ENCODE assay signal across 13 cellular contexts in the genomic region with DNA sequence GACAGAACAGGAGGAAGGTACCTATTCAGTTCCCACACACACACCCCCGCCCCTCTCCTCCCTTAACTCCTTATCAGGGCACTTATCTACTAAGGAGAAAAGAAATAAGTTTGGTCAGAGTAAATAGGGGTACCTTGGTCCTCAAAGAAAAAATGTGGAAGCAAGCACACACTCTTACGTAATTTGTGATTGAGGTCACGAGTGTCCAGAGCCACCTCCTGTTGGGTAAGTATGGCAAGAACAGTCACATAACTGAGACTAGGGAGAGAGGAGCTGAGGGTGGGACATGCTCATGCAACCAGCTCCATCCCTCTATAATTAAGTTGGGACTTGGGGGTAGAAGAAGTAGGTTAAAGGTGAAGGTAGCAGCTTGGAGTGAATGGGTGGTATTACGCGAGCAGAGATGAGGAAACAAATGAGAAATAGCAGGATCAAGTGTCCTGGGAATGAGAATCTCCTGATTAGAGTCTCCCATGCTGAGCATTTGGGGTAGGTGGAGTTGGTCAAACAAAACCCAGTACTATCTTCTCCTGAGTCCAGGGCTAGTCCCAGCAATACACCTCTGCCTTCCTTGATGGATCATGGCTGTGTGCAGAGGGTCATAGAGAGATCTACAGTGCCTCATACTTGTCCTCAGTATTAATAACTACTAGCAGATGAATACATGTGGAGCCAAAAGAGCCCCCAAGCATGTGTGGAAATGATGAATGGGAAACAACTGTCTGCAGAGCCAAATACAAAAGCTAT.
DNase-seq lines count a peak whose midpoint lies in the region; ATAC-seq and TF ChIP-seq lines count a peak whose summit lies in the region.
"Had no signal": no experiment of that assay in that cellular context is flagged by ENCODE, and none has a peak within 500 bp of the region (broad histone marks: within the 10 kb centered on the region; RNA-seq: fewer than 3 reads in every experiment).

No MANE protein-coding gene starts in this region.

- H3K27me3 ChIP-seq in left ventricle myocardium inferior (ENCODE audit: low read depth) (no peaks in the 10 kb centered on the region), lung (ENCODE audit: control insufficient read depth, insufficient read depth) (no peaks in the 10 kb centered on the region), upper lobe of right lung (no peaks in the 10 kb centered on the region)

- H3K4me1 Mint-ChIP-seq in central memory CD8-positive, alpha-beta T cell, result peaks cover 27% of the 10 kb centered on the region
- H3K4me1 Mint-ChIP-seq in chondrocyte (ENCODE audit: low read depth), result no peaks in the 10 kb centered on the region

- H3K4me3 ChIP-seq in left ventricle myocardium inferior (no peak overlapping the region), lung (no peak overlapping the region), upper lobe of right lung (no peak overlapping the region)

- intact Hi-C loops in left ventricle myocardium inferior (cut with micrococcal nuclease) (no loop called here), Right ventricle myocardium inferior (cut with DNase I) (no loop called here), upper lobe of right lung (cut with DNase I) (no loop called here)

- H3K36me3 Mint-ChIP-seq in central memory CD8-positive, alpha-beta T cell (ENCODE audit: insufficient read depth), result no peaks in the 10 kb centered on the region
- H3K36me3 Mint-ChIP-seq in chondrocyte (ENCODE audit: low read depth), result no peaks in the 10 kb centered on the region

- DNase-seq in left ventricle myocardium inferior (no peak), Right ventricle myocardium inferior (ENCODE audit: missing footprints) (no peak), lung (ENCODE audit: low spot score) (peak; percentile 47), upper lobe of right lung (no peak), chondrocyte (ENCODE audit: low spot score) (no peak), NCI-H146 (lab: John Stamatoyannopoulos, UW) (no peak)
- no peak for DNase-seq in central memory CD8-positive, alpha-beta T cell (ENCODE audit: low spot score in 2 of 2)
- DNase-seq: activated CD8-positive, alpha-beta memory T cell treated with anti-CD3 and anti-CD28 coated beads for 24 hours; activated naive CD4-positive, alpha-beta T cell treated with anti-CD3 and anti-CD28 coated beads, Interleukin-2, amount 50 U/mL, for 16 hours; T-helper 9 cell had no signal

- H3K27me3 Mint-ChIP-seq in central memory CD8-positive, alpha-beta T cell, result no peaks in the 10 kb centered on the region
- no peaks in the 10 kb centered on the region for H3K27me3 Mint-ChIP-seq in chondrocyte (ENCODE audit: low read depth)

- no peak overlapping the region for H3K4me3 Mint-ChIP-seq in central memory CD8-positive, alpha-beta T cell
- no peak overlapping the region for H3K4me3 Mint-ChIP-seq in chondrocyte (ENCODE audit: unreplicated experiment)

- H3K9me3 ChIP-seq in left ventricle myocardium inferior (replicated peaks), result no peaks in the 10 kb centered on the region
- no peaks in the 10 kb centered on the region for H3K9me3 ChIP-seq in lung (ENCODE audit: control insufficient read depth in 2 of 2, insufficient read depth in 1 of 2, low read length in 1 of 2)
- H3K9me3 ChIP-seq in upper lobe of right lung, result no peaks in the 10 kb centered on the region

- H3K27ac Mint-ChIP-seq in central memory CD8-positive, alpha-beta T cell (ENCODE audit: low read depth), result peak overlapping the region; percentile 7
- H3K27ac Mint-ChIP-seq in chondrocyte (ENCODE audit: unreplicated experiment), result no peak overlapping the region

- ATAC-seq in Right ventricle myocardium inferior, result no peak
- no peak for ATAC-seq in central memory CD8-positive, alpha-beta T cell (replicated peaks; ENCODE audit: extremely low read depth, poor library complexity, severe bottlenecking)
- ATAC-seq in lung (ENCODE audit: insufficient read depth, low FRiP score), result peak; percentile 74
- peak; percentile 89 for ATAC-seq in upper lobe of right lung
- ATAC-seq in GM19328 (IDR thresholded peaks at IDR 0.05; ENCODE audit: unreplicated experiment), result no peak
- ATAC-seq: esophagus mucosa, Panc1 had no signal

- TF ChIP-seq CTCF in left ventricle myocardium inferior (IDR thresholded peaks at IDR 0.05; ENCODE audit: borderline replicate concordance), result no peak
- TF ChIP-seq CTCF in lung (IDR thresholded peaks at IDR 0.05; ENCODE audit: control extremely low read depth, extremely low read depth), result no peak
- no peak for TF ChIP-seq CTCF in upper lobe of right lung (IDR thresholded peaks at IDR 0.05)
- no peak for TF ChIP-seq CTCF in chondrocyte (IDR thresholded peaks at IDR 0.05)

- H3K9me3 Mint-ChIP-seq in central memory CD8-positive, alpha-beta T cell, result no peaks in the 10 kb centered on the region
- no peaks in the 10 kb centered on the region for H3K9me3 Mint-ChIP-seq in chondrocyte (ENCODE audit: low read depth)

- H3K27ac ChIP-seq in left ventricle myocardium inferior (replicated peaks) (peak overlapping the region; percentile 77), lung (ENCODE audit: low read depth in 1 of 2, low read length in 1 of 2) (peak overlapping the region in 1 of 2 donors; percentile 57), upper lobe of right lung (no peak overlapping the region)

- WGBS in lung, 2 donors, result 48 to 59% methylated on average over 5 of the region's 5 CpGs

- H3K36me3 ChIP-seq in left ventricle myocardium inferior (no peaks in the 10 kb centered on the region), lung (ENCODE audit: control insufficient read depth in 2 of 2, insufficient read depth in 2 of 2, low read length in 2 of 2) (no peaks in the 10 kb centered on the region), upper lobe of right lung (no peaks in the 10 kb centered on the region)

- H3K4me1 ChIP-seq in left ventricle myocardium inferior, result peaks cover 21% of the 10 kb centered on the region
- peaks cover 0 to 7% of the 10 kb centered on the region in 2 donors for H3K4me1 ChIP-seq in lung (ENCODE audit: control insufficient read depth in 2 of 2, insufficient read depth in 2 of 2, low read length in 2 of 2)
- H3K4me1 ChIP-seq in upper lobe of right lung, result peaks cover 23% of the 10 kb centered on the region

Comparison
In these comparisons a context has a peak if more than half of its experiments do, and no peak if none do; other contexts are left out.
1. ATAC-seq: peak in lung (single experiment) and upper lobe of right lung (single experiment); none in Right ventricle myocardium inferior (single experiment), central memory CD8-positive, alpha-beta T cell (single experiment) and GM19328 (single experiment).